ENCODE assay signal across 8 cellular contexts in genomic region chr6:161242779-161243693, GRCh38. TPM values are rescaled to one million over a fixed set of nuclear protein-coding genes. Genes with fewer than 3 reads are reported as not detected.
DNase-seq lines count a peak whose midpoint lies in the region; TF ChIP-seq lines count a peak whose summit lies in the region.
"Had no signal": no experiment of that assay in that cellular context is flagged by ENCODE, and none has a peak within 500 bp of the region (broad histone marks: within the 10 kb centered on the region; RNA-seq: fewer than 3 reads in every experiment).

No MANE protein-coding gene starts in this region.

- H3K4me3 ChIP-seq in NB4 (ENCODE audit: low read depth, low read length) (peak overlapping the region; percentile 4), ovary (no peak overlapping the region)

- H3K27ac ChIP-seq in ovary: no peak overlapping the region

- H3K9me3 Mint-ChIP-seq in immature natural killer cell: peaks cover 0 to 2% (median 0%) of the 10 kb centered on the region in 6 donors
- H3K9me3 Mint-ChIP-seq: IgD-negative memory B cell had no signal

- H3K4me1 ChIP-seq in ovary (ENCODE audit: insufficient read depth): no peaks in the 10 kb centered on the region

- TF ChIP-seq POLR2A in NB4 (IDR thresholded peaks at IDR 0.05; ENCODE audit: extremely low read depth, insufficient read length): no peak
- TF ChIP-seq POLR2A in ovary (IDR thresholded peaks at IDR 0.05): no peak

- intact Hi-C loops in ovary (cut with DNase I): no loop called here

- H3K27me3 ChIP-seq in ovary: no peaks in the 10 kb centered on the region

- 80 to 83% (median 81%) methylated on average over 28 of the region's 28 CpGs for WGBS in ovary, 3 donors

- H3K27me3 Mint-ChIP-seq in immature natural killer cell (ENCODE audit: low read depth in 3 of 3): peaks cover 22 to 26% (median 26%) of the 10 kb centered on the region in 3 donors
- H3K27me3 Mint-ChIP-seq: IgD-negative memory B cell had no signal

- H3K4me1 Mint-ChIP-seq in immature natural killer cell: peaks cover 43 to 55% of the 10 kb centered on the region in 2 donors
- H3K4me1 Mint-ChIP-seq: IgD-negative memory B cell had no signal

- DNase-seq in NB4 (ENCODE audit: low read depth) (peak; percentile 70), immature natural killer cell (peak; percentile 97 to 98 (median 97)), NCI-H510A (lab: John Stamatoyannopoulos, UW) (no peak), SW480 (ENCODE audit: low spot score) (no peak), ovary (no peak)
- DNase-seq in activated gamma-delta T cell treated with anti-CD3 and anti-CD28 coated beads, Interleukin-2, amount 50 U/mL, for 16 hours (ENCODE audit: low read depth): peak; percentile 53
- peak; percentile 33 to 45 for DNase-seq in stimulated activated CD8-positive, alpha-beta memory T cell treated with anti-CD3 and anti-CD28 coated beads, Interleukin-7, amount 100 ng/mL, for 48 hours (ENCODE audit: extremely low read depth in 1 of 2, low read depth in 1 of 2)

- peak overlapping the region; percentile 92 to 100 (median 98) for H3K27ac Mint-ChIP-seq in immature natural killer cell

- peak overlapping the region; percentile 77 to 89 (median 82) for H3K4me3 Mint-ChIP-seq in immature natural killer cell

- H3K36me3 ChIP-seq in ovary: no peaks in the 10 kb centered on the region

- TF ChIP-seq CTCF in NB4 (IDR thresholded peaks at IDR 0.05; ENCODE audit: low read depth, low read length): no peak
- TF ChIP-seq CTCF in ovary (IDR thresholded peaks at IDR 0.05): no peak

- H3K9me3 ChIP-seq in ovary: no peaks in the 10 kb centered on the region

- peaks cover 7 to 24% (median 18%) of the 10 kb centered on the region in 3 donors for H3K36me3 Mint-ChIP-seq in immature natural killer cell
- H3K36me3 Mint-ChIP-seq: IgD-negative memory B cell had no signal

- no peak for TF ChIP-seq EP300 in ovary (IDR thresholded peaks at IDR 0.05)

RNA-seq across cellular contexts. Expression of gene AGPAT4, which starts 30.8 kb away (rescaled TPM):
- polyA plus RNA-seq in immature natural killer cell (10 to 100 TPM; 14.4 to 16.6 (median 14.8) TPM), ovary (1 to 10 TPM; 4.4 to 8.9 TPM)
- 10 to 100 TPM in 4 of 7 donors, 1 to 10 TPM in 3; 7.0 to 13.7 (median 10.5) TPM for total RNA-seq in ovary

Comparison
In these comparisons a context has a peak if more than half of its experiments do, and no peak if none do; other contexts are left out.
1. DNase-seq: peak in NB4 (single experiment), activated gamma-delta T cell treated with anti-CD3 and anti-CD28 coated beads, Interleukin-2, amount 50 U/mL, for 16 hours (single experiment), immature natural killer cell (3 of 3) and stimulated activated CD8-positive, alpha-beta memory T cell treated with anti-CD3 and anti-CD28 coated beads, Interleukin-7, amount 100 ng/mL, for 48 hours (2 of 2); none in NCI-H510A (single experiment), SW480 (single experiment) and ovary (0 of 5).